10 cellular contexts compared by ENCODE assay signal in genomic region chr11:8768625-8769333, GRCh38.
DNase-seq lines count a peak whose midpoint lies in the region; ATAC-seq and TF ChIP-seq lines count a peak whose summit lies in the region.
"Had no signal": no experiment of that assay in that cellular context is flagged by ENCODE, and none has a peak within 500 bp of the region (broad histone marks: within the 10 kb centered on the region; RNA-seq: fewer than 3 reads in every experiment).

No MANE protein-coding gene starts in this region.

- H3K18ac ChIP-seq in trophoblast cell (ENCODE audit: low read length), result no peak overlapping the region

- no peak overlapping the region for H3K23ac ChIP-seq in trophoblast cell (ENCODE audit: low read length)

- no peak overlapping the region for H3K27ac Mint-ChIP-seq in nephron progenitor cell

- H3K27ac ChIP-seq in fibroblast of lung (ENCODE audit: insufficient read depth, low read length), result peak overlapping the region; percentile 74
- no peak overlapping the region for H3K27ac ChIP-seq in trophoblast cell (ENCODE audit: low read depth, low read length)

- no peaks in the 10 kb centered on the region for H3K27me3 Mint-ChIP-seq in nephron progenitor cell (ENCODE audit: low read depth, poor library complexity)

- H3K9ac ChIP-seq in fibroblast of lung (ENCODE audit: insufficient read depth, low read length) (no peak overlapping the region), trophoblast cell (ENCODE audit: low read length) (no peak overlapping the region)

- peaks cover 24% of the 10 kb centered on the region for H3K4me1 Mint-ChIP-seq in nephron progenitor cell

- H2BK5ac ChIP-seq in trophoblast cell (ENCODE audit: low read depth, low read length, poor library complexity), result no peak overlapping the region

- H2BK120ac ChIP-seq in trophoblast cell (ENCODE audit: insufficient read depth, low read length, poor library complexity), result no peak overlapping the region

- H2BK12ac ChIP-seq in trophoblast cell (ENCODE audit: low read length), result no peak overlapping the region

- H3K4me2 ChIP-seq in fibroblast of lung (ENCODE audit: extremely low read depth, insufficient read depth, low read length), result no peak overlapping the region
- no peak overlapping the region for H3K4me2 ChIP-seq in trophoblast cell (ENCODE audit: low read length)

- no peak overlapping the region for H4K8ac ChIP-seq in trophoblast cell (ENCODE audit: low read depth, low read length)

- H3K4me1 ChIP-seq in fibroblast of lung (ENCODE audit: control insufficient read depth, extremely low read depth, insufficient read depth, low read length) (peaks cover 41% of the 10 kb centered on the region), trophoblast cell (ENCODE audit: control insufficient read depth in 1 of 2, insufficient read depth in 2 of 2, low read length in 2 of 2) (peaks cover 16 to 17% of the 10 kb centered on the region in 2 experiments)

- H3K27me3 ChIP-seq in fibroblast of lung (ENCODE audit: control insufficient read depth, insufficient read depth, low read length), result no peaks in the 10 kb centered on the region
- H3K27me3 ChIP-seq in trophoblast cell (ENCODE audit: insufficient read depth, low read length), result no peaks in the 10 kb centered on the region

- no peak overlapping the region for H3K4me3 ChIP-seq in fibroblast of lung (replicated peaks in 1 of 4; ENCODE audit: control extremely low read depth in 1 of 4, insufficient read depth in 1 of 4, low read depth in 3 of 4, low read length in 4 of 4)
- H3K4me3 ChIP-seq in trophoblast cell (ENCODE audit: low read depth, low read length), result no peak overlapping the region

- H4K20me1 ChIP-seq in fibroblast of lung (ENCODE audit: control insufficient read depth, extremely low read depth, insufficient read depth, low read length), result no peaks in the 10 kb centered on the region

- H3K79me2 ChIP-seq in fibroblast of lung (ENCODE audit: control insufficient read depth, insufficient read depth, low read length) (peaks cover 14% of the 10 kb centered on the region), trophoblast cell (ENCODE audit: control insufficient read depth, insufficient read depth, low read length, poor library complexity) (peaks cover 2% of the 10 kb centered on the region)

- no peak overlapping the region for H3K14ac ChIP-seq in trophoblast cell (ENCODE audit: low read length)

- peak; percentile 77 for DNase-seq in Daoy (ENCODE audit: low read depth)
- DNase-seq in RKO (ENCODE audit: low spot score), result peak; percentile 74
- peak; percentile 74 to 89 for DNase-seq in fibroblast of lung (ENCODE audit: low read depth in 2 of 2)
- DNase-seq in trophoblast cell, result peak; percentile 57 to 68
- no peak for DNase-seq in nephron progenitor cell
- no peak for DNase-seq in NCI-H1694 treated with DMSO at 0.1 percent for 48 hours (lab: John Stamatoyannopoulos, UW)
- no peak for DNase-seq in occipital lobe (lab: John Stamatoyannopoulos, UW)
- DNase-seq: activated effector memory CD4-positive, alpha-beta T cell treated with Interleukin-2 at 50 U/mL for 16 hours; midbrain had no signal

- H3K9me3 ChIP-seq in fibroblast of lung (ENCODE audit: control insufficient read depth, insufficient read depth, low read depth, low read length) (no peaks in the 10 kb centered on the region), trophoblast cell (ENCODE audit: insufficient read depth, low read depth, low read length) (no peaks in the 10 kb centered on the region)

- no peak overlapping the region for H3K4ac ChIP-seq in trophoblast cell (ENCODE audit: low read depth, low read length)

- no peak overlapping the region for H2AK5ac ChIP-seq in trophoblast cell (ENCODE audit: low read length)

- peaks cover 1% of the 10 kb centered on the region for H3K36me3 Mint-ChIP-seq in nephron progenitor cell (ENCODE audit: low read depth)

- H2AFZ ChIP-seq in fibroblast of lung (ENCODE audit: low read length) (no peak overlapping the region), trophoblast cell (ENCODE audit: insufficient read depth, low read length, poor library complexity) (no peak overlapping the region)

- no peak overlapping the region for H4K12ac ChIP-seq in trophoblast cell (ENCODE audit: low read depth, low read length)

- H4K91ac ChIP-seq in trophoblast cell (ENCODE audit: low read depth, low read length), result no peak overlapping the region

- H3K79me1 ChIP-seq in trophoblast cell (ENCODE audit: low read length), result peaks cover 3% of the 10 kb centered on the region

- no peak overlapping the region for H3K4me3 Mint-ChIP-seq in nephron progenitor cell

- H3K36me3 ChIP-seq in fibroblast of lung (ENCODE audit: control insufficient read depth, insufficient read depth, low read length) (no peaks in the 10 kb centered on the region), trophoblast cell (ENCODE audit: control insufficient read depth in 1 of 2, insufficient read depth in 2 of 2, low read length in 2 of 2) (peaks cover 0 to 2% of the 10 kb centered on the region in 2 experiments)

- no peaks in the 10 kb centered on the region for H3K9me3 Mint-ChIP-seq in nephron progenitor cell

- WGBS in trophoblast cell (ENCODE audit: extremely low coverage, insufficient coverage, insufficient read length), result no CpG with 5 or more reads among the region's 3 CpGs

- TF ChIP-seq CTCF in fibroblast of lung (conservative IDR thresholded peaks at IDR 0.05 in 1 of 2, IDR thresholded peaks at IDR 0.05 in 1 of 2; ENCODE audit: low read depth in 1 of 2, low read length in 2 of 2) (peak; percentile 29 to 43), nephron progenitor cell (IDR thresholded peaks at IDR 0.05) (no peak)

- no peak for ATAC-seq in HG02870 (IDR thresholded peaks at IDR 0.05; ENCODE audit: unreplicated experiment)

Comparison
In these comparisons a context has a peak if more than half of its experiments do, and no peak if none do; other contexts are left out.
1. DNase-seq: peak in Daoy (single experiment), RKO (single experiment), fibroblast of lung (2 of 2) and trophoblast cell (2 of 2); none in nephron progenitor cell (single experiment), NCI-H1694 treated with DMSO at 0.1 percent for 48 hours (single experiment) and occipital lobe (single experiment).